In genomic region chr4:98793658-98794057, GRCh38 we compare ENCODE assay signal across 17 cellular contexts.
DNase-seq lines count a peak whose midpoint lies in the region; FAIRE-seq and TF ChIP-seq lines count a peak whose summit lies in the region.
"Had no signal": no experiment of that assay in that cellular context is flagged by ENCODE, and none has a peak within 500 bp of the region (broad histone marks: within the 10 kb centered on the region; RNA-seq: fewer than 3 reads in every experiment).

No MANE protein-coding gene starts in this region.

- H3K79me2 ChIP-seq in trophoblast cell (ENCODE audit: control insufficient read depth, insufficient read depth, low read length, poor library complexity) = no peaks in the 10 kb centered on the region
- no peaks in the 10 kb centered on the region for H3K79me2 ChIP-seq in OCI-LY7 (ENCODE audit: insufficient read depth, low read depth, low read length)

- DNase-seq in NCI-H2171 treated with DMSO at 0.1 percent for 48 hours (lab: John Stamatoyannopoulos, UW) (peak; percentile 47), NCI-H2171 (lab: John Stamatoyannopoulos, UW) (no peak), NCI-H446 treated with DMSO at 0.1 percent for 48 hours (lab: John Stamatoyannopoulos, UW) (peak; percentile 91), bronchial epithelial cell (ENCODE audit: low read depth) (peak; percentile 97), trophoblast cell (no peak), lower leg skin (ENCODE audit: low spot score in 2 of 2) (no peak), frontal cortex (ENCODE audit: low spot score in 2 of 2) (no peak), OCI-LY7 (ENCODE audit: low spot score) (no peak)
- DNase-seq: CD8-positive, alpha-beta T cell; DMS153; MG63; NCI-H1092; NCI-H187; NK-92 treated with Interleukin-12 subunit alpha and Interleukin-12 subunit beta, amount 100 ng/mL, for 24 hours; RPMI8226; SJCRH30 had no signal

- FAIRE-seq in bronchial epithelial cell (lab: Jason Lieb, UNC) (no peak), frontal cortex (lab: Jason Lieb, UNC) (no peak)

- no peak for TF ChIP-seq POLR2A in lower leg skin (IDR thresholded peaks at IDR 0.05)

- H2BK5ac ChIP-seq in trophoblast cell (ENCODE audit: low read depth, low read length, poor library complexity) = no peak overlapping the region

- H3K4me3 ChIP-seq in bronchial epithelial cell (ENCODE audit: low read depth, low read length) (no peak overlapping the region), trophoblast cell (ENCODE audit: low read depth, low read length) (no peak overlapping the region), lower leg skin (ENCODE audit: low read depth, poor library complexity, severe bottlenecking) (no peak overlapping the region), OCI-LY7 (ENCODE audit: low read depth, low read length, poor library complexity, severe bottlenecking) (no peak overlapping the region)
- H3K4me3 ChIP-seq: BLaER1, MG63, SJCRH30 had no signal

- no peaks in the 10 kb centered on the region for H3K27me3 ChIP-seq in bronchial epithelial cell (ENCODE audit: control insufficient read depth, insufficient read depth, low read length)
- H3K27me3 ChIP-seq in trophoblast cell (ENCODE audit: insufficient read depth, low read length) = no peaks in the 10 kb centered on the region
- H3K27me3 ChIP-seq: BLaER1, MG63, SJCRH30 had no signal

- WGBS in trophoblast cell (ENCODE audit: extremely low coverage, insufficient coverage, insufficient read length) = no CpG with 5 or more reads among the region's 3 CpGs
- WGBS in lower leg skin, 2 donors = 62 to 66% methylated on average over 3 of the region's 3 CpGs

- H2BK120ac ChIP-seq in trophoblast cell (ENCODE audit: insufficient read depth, low read length, poor library complexity) = no peak overlapping the region

- H3K9me3 ChIP-seq in trophoblast cell (ENCODE audit: insufficient read depth, low read depth, low read length) (no peaks in the 10 kb centered on the region), OCI-LY7 (ENCODE audit: low read length) (no peaks in the 10 kb centered on the region)
- H3K9me3 ChIP-seq: BLaER1, MG63, SJCRH30 had no signal

- no peak overlapping the region for H3K4ac ChIP-seq in trophoblast cell (ENCODE audit: low read depth, low read length)

- no peak overlapping the region for H4K12ac ChIP-seq in trophoblast cell (ENCODE audit: low read depth, low read length)

- H3K14ac ChIP-seq in trophoblast cell (ENCODE audit: low read length) = no peak overlapping the region

- H4K20me1 ChIP-seq in OCI-LY7 (ENCODE audit: insufficient read depth, low read length) = no peaks in the 10 kb centered on the region
- H4K20me1 ChIP-seq: BLaER1 had no signal

- no peaks in the 10 kb centered on the region for H3K9me2 ChIP-seq in OCI-LY7 (ENCODE audit: insufficient read depth, low read length)

- H3K79me1 ChIP-seq in trophoblast cell (ENCODE audit: low read length) = no peaks in the 10 kb centered on the region

- TF ChIP-seq CTCF in bronchial epithelial cell (IDR thresholded peaks at IDR 0.05; ENCODE audit: insufficient read depth, low read length, severe bottlenecking) = no peak
- no peak for TF ChIP-seq CTCF in lower leg skin (IDR thresholded peaks at IDR 0.05)
- no peak for TF ChIP-seq CTCF in OCI-LY7 (conservative IDR thresholded peaks at IDR 0.05; ENCODE audit: low read length)

- CTCF ChIA-PET in OCI-LY7 (lab: Charles Lee; ENCODE audit: unreplicated experiment) = no interaction called here

- H2BK12ac ChIP-seq in trophoblast cell (ENCODE audit: low read length) = no peak overlapping the region

- POLR2A ChIA-PET in OCI-LY7 (lab: Charles Lee) = interaction anchor here (0.5 kb wide), 1 partner anchor 103 kb away, joined by 3 read pairs; no protein-coding TSS in a partner anchor

- no peak overlapping the region for H3K18ac ChIP-seq in trophoblast cell (ENCODE audit: low read length)

- intact Hi-C loops in lower leg skin (cut with DNase I; ENCODE audit: low total_unique reads) = no loop called here
- intact Hi-C loops in OCI-LY7 (cut with micrococcal nuclease; ENCODE audit: unreplicated experiment) = no loop called here

- no peak overlapping the region for H3K4me2 ChIP-seq in trophoblast cell (ENCODE audit: low read length)
- H3K4me2 ChIP-seq in OCI-LY7 (ENCODE audit: low read length) = no peak overlapping the region
- H3K4me2 ChIP-seq: BLaER1 had no signal

- H3K4me1 ChIP-seq in trophoblast cell (ENCODE audit: control insufficient read depth in 1 of 2, insufficient read depth in 2 of 2, low read length in 2 of 2) (peaks cover 0 to 3% of the 10 kb centered on the region in 2 experiments), OCI-LY7 (ENCODE audit: insufficient read depth, low read length, poor library complexity, severe bottlenecking) (no peaks in the 10 kb centered on the region)
- H3K4me1 ChIP-seq: BLaER1, SJCRH30 had no signal

- BruUV-seq in OCI-LY7 (replicated peaks; lab: Mats Ljungman, UMichigan) = no TSS peak

- H2AFZ ChIP-seq in trophoblast cell (ENCODE audit: insufficient read depth, low read length, poor library complexity) (no peak overlapping the region), OCI-LY7 (ENCODE audit: low read length) (no peak overlapping the region)

- no peak overlapping the region for H3K27ac ChIP-seq in trophoblast cell (ENCODE audit: low read depth, low read length)
- no peak overlapping the region for H3K27ac ChIP-seq in OCI-LY7 (ENCODE audit: low read depth, low read length, poor library complexity, severe bottlenecking)
- H3K27ac ChIP-seq: BLaER1, SJCRH30 had no signal

- H4K91ac ChIP-seq in trophoblast cell (ENCODE audit: low read depth, low read length) = no peak overlapping the region

- H3K9ac ChIP-seq in trophoblast cell (ENCODE audit: low read length) = peak overlapping the region; percentile 37
- H3K9ac ChIP-seq: BLaER1 had no signal

- H3K23ac ChIP-seq in trophoblast cell (ENCODE audit: low read length) = no peak overlapping the region

- no peaks in the 10 kb centered on the region for H3K36me3 ChIP-seq in bronchial epithelial cell (ENCODE audit: control insufficient read depth, insufficient read depth, low read length)
- no peaks in the 10 kb centered on the region for H3K36me3 ChIP-seq in trophoblast cell (ENCODE audit: control insufficient read depth in 1 of 2, insufficient read depth in 2 of 2, low read length in 2 of 2)
- H3K36me3 ChIP-seq in OCI-LY7 (ENCODE audit: insufficient read depth, low read length) = no peaks in the 10 kb centered on the region
- H3K36me3 ChIP-seq: BLaER1, MG63, SJCRH30 had no signal

- H2AK5ac ChIP-seq in trophoblast cell (ENCODE audit: low read length) = no peak overlapping the region

- H4K8ac ChIP-seq in trophoblast cell (ENCODE audit: low read depth, low read length) = no peak overlapping the region

Comparison
In these comparisons a context has a peak if more than half of its experiments do, and no peak if none do; other contexts are left out.
1. DNase-seq: peak in NCI-H2171 treated with DMSO at 0.1 percent for 48 hours (single experiment), NCI-H446 treated with DMSO at 0.1 percent for 48 hours (single experiment) and bronchial epithelial cell (single experiment); none in NCI-H2171 (single experiment), trophoblast cell (0 of 2), lower leg skin (0 of 2), frontal cortex (0 of 2) and OCI-LY7 (single experiment).